In the genomic region with DNA sequence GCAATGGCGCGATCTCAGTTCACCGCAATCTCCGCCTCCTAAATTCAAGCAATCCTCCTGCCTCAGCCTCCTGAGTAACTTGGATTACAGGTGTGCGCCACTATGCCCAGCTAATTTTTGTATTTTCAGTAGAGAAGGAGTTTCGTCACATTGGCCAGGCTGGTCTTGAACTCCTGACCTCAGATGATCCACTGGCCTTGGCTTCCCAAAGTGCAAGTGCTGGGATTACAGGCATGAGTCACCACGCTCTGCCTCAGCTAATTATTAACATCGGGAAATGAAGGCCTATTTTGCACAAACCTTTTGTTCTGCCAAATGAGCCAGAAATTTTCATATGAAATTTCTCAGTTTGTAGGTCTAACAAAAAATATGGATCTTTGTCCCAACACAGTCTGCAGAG, we compare ENCODE assay signal across 2 cellular contexts.
A peak's percentile ranks its signal among the peaks of the same experiment; 100 is the strongest.
TF ChIP-seq lines count a peak whose summit lies in the region.

No MANE protein-coding gene starts in this region.

TF ChIP-seq in HCT116, 20 proteins besides CTCF, POLR2A, EP300 and RAD21 (continued from another document):
- TF ChIP-seq, protein P1, sequence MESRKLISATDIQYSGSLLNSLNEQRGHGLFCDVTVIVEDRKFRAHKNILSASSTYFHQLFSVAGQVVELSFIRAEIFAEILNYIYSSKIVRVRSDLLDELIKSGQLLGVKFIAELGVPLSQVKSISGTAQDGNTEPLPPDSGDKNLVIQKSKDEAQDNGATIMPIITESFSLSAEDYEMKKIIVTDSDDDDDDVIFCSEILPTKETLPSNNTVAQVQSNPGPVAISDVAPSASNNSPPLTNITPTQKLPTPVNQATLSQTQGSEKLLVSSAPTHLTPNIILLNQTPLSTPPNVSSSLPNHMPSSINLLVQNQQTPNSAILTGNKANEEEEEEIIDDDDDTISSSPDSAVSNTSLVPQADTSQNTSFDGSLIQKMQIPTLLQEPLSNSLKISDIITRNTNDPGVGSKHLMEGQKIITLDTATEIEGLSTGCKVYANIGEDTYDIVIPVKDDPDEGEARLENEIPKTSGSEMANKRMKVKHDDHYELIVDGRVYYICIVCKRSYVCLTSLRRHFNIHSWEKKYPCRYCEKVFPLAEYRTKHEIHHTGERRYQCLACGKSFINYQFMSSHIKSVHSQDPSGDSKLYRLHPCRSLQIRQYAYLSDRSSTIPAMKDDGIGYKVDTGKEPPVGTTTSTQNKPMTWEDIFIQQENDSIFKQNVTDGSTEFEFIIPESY (IDR thresholded peaks at IDR 0.05; ENCODE audit: extremely low read depth, insufficient replicate concordance, low read length): no peak
- TF ChIP-seq YY1 (IDR thresholded peaks at IDR 0.05; ENCODE audit: extremely low read depth, insufficient replicate concordance, low read depth, low read length) (no peak), ZFX (IDR thresholded peaks at IDR 0.05) (no peak), CEBPB (IDR thresholded peaks at IDR 0.05; ENCODE audit: low read depth) (peak; percentile 84), JUND (IDR thresholded peaks at IDR 0.05) (peak; percentile 85), REST (IDR thresholded peaks at IDR 0.05; ENCODE audit: low read depth) (no peak), SIN3A (IDR thresholded peaks at IDR 0.05; ENCODE audit: low read depth) (no peak), CBX3 (IDR thresholded peaks at IDR 0.05; ENCODE audit: low read depth) (peak; percentile 91), EZH2phosphoT487 (IDR thresholded peaks at IDR 0.05; ENCODE audit: borderline replicate concordance) (no peak), EZH2 (IDR thresholded peaks at IDR 0.05) (no peak), EGR1 (IDR thresholded peaks at IDR 0.05; ENCODE audit: low read depth) (no peak), SRF (IDR thresholded peaks at IDR 0.05; ENCODE audit: low read depth) (peak; percentile 54; the same call in 1 of the 2 replicates), SP1 (IDR thresholded peaks at IDR 0.05; ENCODE audit: low read depth) (peak; percentile 87), ELF1 (IDR thresholded peaks at IDR 0.05; ENCODE audit: borderline replicate concordance, low read depth) (no peak), ZNF274 (IDR thresholded peaks at IDR 0.05; ENCODE audit: low read depth, low read length) (no peak), TCF7L2 (IDR thresholded peaks at IDR 0.05; ENCODE audit: borderline replicate concordance, extremely low read depth, insufficient read depth, insufficient read length) (no peak), FOSL1 (IDR thresholded peaks at IDR 0.05; ENCODE audit: low read depth) (peak; percentile 86)
- TF ChIP-seq, protein P2, sequence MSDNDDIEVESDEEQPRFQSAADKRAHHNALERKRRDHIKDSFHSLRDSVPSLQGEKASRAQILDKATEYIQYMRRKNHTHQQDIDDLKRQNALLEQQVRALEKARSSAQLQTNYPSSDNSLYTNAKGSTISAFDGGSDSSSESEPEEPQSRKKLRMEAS (IDR thresholded peaks at IDR 0.05): peak; percentile 44; the same call in 1 of the 2 replicates
- TF ChIP-seq, protein P3, sequence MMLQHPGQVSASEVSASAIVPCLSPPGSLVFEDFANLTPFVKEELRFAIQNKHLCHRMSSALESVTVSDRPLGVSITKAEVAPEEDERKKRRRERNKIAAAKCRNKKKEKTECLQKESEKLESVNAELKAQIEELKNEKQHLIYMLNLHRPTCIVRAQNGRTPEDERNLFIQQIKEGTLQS (IDR thresholded peaks at IDR 0.05): no peak; the same call in 1 of the 2 replicates

TF ChIP-seq in HepG2, 621 proteins besides CTCF, POLR2A, EP300 and RAD21 (continues in another document):
- TF ChIP-seq, protein P4, sequence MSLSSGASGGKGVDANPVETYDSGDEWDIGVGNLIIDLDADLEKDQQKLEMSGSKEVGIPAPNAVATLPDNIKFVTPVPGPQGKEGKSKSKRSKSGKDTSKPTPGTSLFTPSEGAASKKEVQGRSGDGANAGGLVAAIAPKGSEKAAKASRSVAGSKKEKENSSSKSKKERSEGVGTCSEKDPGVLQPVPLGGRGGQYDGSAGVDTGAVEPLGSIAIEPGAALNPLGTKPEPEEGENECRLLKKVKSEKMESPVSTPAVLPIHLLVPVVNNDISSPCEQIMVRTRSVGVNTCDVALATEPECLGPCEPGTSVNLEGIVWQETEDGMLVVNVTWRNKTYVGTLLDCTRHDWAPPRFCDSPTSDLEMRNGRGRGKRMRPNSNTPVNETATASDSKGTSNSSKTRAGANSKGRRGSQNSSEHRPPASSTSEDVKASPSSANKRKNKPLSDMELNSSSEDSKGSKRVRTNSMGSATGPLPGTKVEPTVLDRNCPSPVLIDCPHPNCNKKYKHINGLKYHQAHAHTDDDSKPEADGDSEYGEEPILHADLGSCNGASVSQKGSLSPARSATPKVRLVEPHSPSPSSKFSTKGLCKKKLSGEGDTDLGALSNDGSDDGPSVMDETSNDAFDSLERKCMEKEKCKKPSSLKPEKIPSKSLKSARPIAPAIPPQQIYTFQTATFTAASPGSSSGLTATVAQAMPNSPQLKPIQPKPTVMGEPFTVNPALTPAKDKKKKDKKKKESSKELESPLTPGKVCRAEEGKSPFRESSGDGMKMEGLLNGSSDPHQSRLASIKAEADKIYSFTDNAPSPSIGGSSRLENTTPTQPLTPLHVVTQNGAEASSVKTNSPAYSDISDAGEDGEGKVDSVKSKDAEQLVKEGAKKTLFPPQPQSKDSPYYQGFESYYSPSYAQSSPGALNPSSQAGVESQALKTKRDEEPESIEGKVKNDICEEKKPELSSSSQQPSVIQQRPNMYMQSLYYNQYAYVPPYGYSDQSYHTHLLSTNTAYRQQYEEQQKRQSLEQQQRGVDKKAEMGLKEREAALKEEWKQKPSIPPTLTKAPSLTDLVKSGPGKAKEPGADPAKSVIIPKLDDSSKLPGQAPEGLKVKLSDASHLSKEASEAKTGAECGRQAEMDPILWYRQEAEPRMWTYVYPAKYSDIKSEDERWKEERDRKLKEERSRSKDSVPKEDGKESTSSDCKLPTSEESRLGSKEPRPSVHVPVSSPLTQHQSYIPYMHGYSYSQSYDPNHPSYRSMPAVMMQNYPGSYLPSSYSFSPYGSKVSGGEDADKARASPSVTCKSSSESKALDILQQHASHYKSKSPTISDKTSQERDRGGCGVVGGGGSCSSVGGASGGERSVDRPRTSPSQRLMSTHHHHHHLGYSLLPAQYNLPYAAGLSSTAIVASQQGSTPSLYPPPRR (CRISPR knock-in tag; IDR thresholded peaks at IDR 0.05; ENCODE audit: borderline replicate concordance): no peak
- TF ChIP-seq SIN3A (IDR thresholded peaks at IDR 0.05; ENCODE audit: borderline replicate concordance, low read depth, low read length) (no peak), NCOR1 (IDR thresholded peaks at IDR 0.05; ENCODE audit: borderline replicate concordance, low read length) (peak; percentile 21; the same call in 1 of the 2 replicates), ZFP82 (CRISPR knock-in tag; IDR thresholded peaks at IDR 0.05; ENCODE audit: borderline replicate concordance) (no peak), TSC22D2 (CRISPR knock-in tag; IDR thresholded peaks at IDR 0.05; ENCODE audit: borderline replicate concordance) (no peak), TEAD3 (CRISPR knock-in tag; optimal IDR thresholded peaks at IDR 0.05; ENCODE audit: borderline replicate concordance) (peak; percentile 9), EED (CRISPR knock-in tag; IDR thresholded peaks at IDR 0.05) (no peak), FOXO1 (CRISPR knock-in tag; IDR thresholded peaks at IDR 0.05) (no peak), TBX2 (CRISPR knock-in tag; IDR thresholded peaks at IDR 0.05; ENCODE audit: borderline replicate concordance) (no peak), ZNF784 (CRISPR knock-in tag; IDR thresholded peaks at IDR 0.05; ENCODE audit: borderline replicate concordance) (no peak), KLF6 (CRISPR knock-in tag; IDR thresholded peaks at IDR 0.05) (no peak), ZNF430 (CRISPR knock-in tag; IDR thresholded peaks at IDR 0.05) (no peak), FOSL1 (CRISPR knock-in tag; IDR thresholded peaks at IDR 0.05; ENCODE audit: borderline replicate concordance) (peak; percentile 73), PRDM15 (CRISPR knock-in tag; IDR thresholded peaks at IDR 0.05) (no peak), ZBED4 (CRISPR knock-in tag; IDR thresholded peaks at IDR 0.05; ENCODE audit: borderline replicate concordance) (no peak), ZNF879 (CRISPR knock-in tag; IDR thresholded peaks at IDR 0.05) (no peak), SP1 (IDR thresholded peaks at IDR 0.05) (no peak), SP1 (CRISPR knock-in tag; IDR thresholded peaks at IDR 0.05) (no peak), RXRB (CRISPR knock-in tag; IDR thresholded peaks at IDR 0.05; ENCODE audit: borderline replicate concordance) (peak; percentile 30; the same call in 1 of the 2 replicates)
- TF ChIP-seq, protein P5, sequence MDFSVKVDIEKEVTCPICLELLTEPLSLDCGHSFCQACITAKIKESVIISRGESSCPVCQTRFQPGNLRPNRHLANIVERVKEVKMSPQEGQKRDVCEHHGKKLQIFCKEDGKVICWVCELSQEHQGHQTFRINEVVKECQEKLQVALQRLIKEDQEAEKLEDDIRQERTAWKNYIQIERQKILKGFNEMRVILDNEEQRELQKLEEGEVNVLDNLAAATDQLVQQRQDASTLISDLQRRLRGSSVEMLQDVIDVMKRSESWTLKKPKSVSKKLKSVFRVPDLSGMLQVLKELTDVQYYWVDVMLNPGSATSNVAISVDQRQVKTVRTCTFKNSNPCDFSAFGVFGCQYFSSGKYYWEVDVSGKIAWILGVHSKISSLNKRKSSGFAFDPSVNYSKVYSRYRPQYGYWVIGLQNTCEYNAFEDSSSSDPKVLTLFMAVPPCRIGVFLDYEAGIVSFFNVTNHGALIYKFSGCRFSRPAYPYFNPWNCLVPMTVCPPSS (IDR thresholded peaks at IDR 0.05): no peak
- TF ChIP-seq, protein P6, sequence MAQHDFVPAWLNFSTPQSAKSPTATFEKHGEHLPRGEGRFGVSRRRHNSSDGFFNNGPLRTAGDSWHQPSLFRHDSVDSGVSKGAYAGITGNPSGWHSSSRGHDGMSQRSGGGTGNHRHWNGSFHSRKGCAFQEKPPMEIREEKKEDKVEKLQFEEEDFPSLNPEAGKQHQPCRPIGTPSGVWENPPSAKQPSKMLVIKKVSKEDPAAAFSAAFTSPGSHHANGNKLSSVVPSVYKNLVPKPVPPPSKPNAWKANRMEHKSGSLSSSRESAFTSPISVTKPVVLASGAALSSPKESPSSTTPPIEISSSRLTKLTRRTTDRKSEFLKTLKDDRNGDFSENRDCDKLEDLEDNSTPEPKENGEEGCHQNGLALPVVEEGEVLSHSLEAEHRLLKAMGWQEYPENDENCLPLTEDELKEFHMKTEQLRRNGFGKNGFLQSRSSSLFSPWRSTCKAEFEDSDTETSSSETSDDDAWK (CRISPR knock-in tag; IDR thresholded peaks at IDR 0.05): no peak
- TF ChIP-seq, protein P3 (CRISPR knock-in tag; IDR thresholded peaks at IDR 0.05): peak; percentile 74; the same call in 1 of the 2 replicates
- TF ChIP-seq, protein P7, sequence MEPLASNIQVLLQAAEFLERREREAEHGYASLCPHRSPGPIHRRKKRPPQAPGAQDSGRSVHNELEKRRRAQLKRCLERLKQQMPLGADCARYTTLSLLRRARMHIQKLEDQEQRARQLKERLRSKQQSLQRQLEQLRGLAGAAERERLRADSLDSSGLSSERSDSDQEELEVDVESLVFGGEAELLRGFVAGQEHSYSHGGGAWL (CRISPR knock-in tag; IDR thresholded peaks at IDR 0.05): no peak
